Comparison of ENCODE assay signal across 12 cellular contexts in genomic region chr11:12050470-12050891, GRCh38. TPM values are rescaled to one million over a fixed set of nuclear protein-coding genes. Genes with fewer than 3 reads are reported as not detected.
DNase-seq lines count a peak whose midpoint lies in the region; ATAC-seq and TF ChIP-seq lines count a peak whose summit lies in the region.
"Had no signal": no experiment of that assay in that cellular context is flagged by ENCODE, and none has a peak within 500 bp of the region (broad histone marks: within the 10 kb centered on the region; RNA-seq: fewer than 3 reads in every experiment).

No MANE protein-coding gene starts in this region.

- no peaks in the 10 kb centered on the region for H3K9me3 Mint-ChIP-seq in activated CD8-positive, alpha-beta T cell treated with anti-CD3 and anti-CD28 coated beads for 36 hours
- H3K9me3 Mint-ChIP-seq: activated naive CD4-positive, alpha-beta T cell treated with anti-CD3 and anti-CD28 coated beads for 36 hours; natural killer cell treated with Interleukin-12 subunit alpha and Interleukin-12 subunit beta and Interleukin-15 and Interleukin-18, amount 100 ng/mL, for 72 hours had no signal

- H3K27ac Mint-ChIP-seq in activated CD8-positive, alpha-beta T cell treated with anti-CD3 and anti-CD28 coated beads for 36 hours = no peak overlapping the region
- H3K27ac Mint-ChIP-seq: activated naive CD4-positive, alpha-beta T cell treated with anti-CD3 and anti-CD28 coated beads for 36 hours; natural killer cell treated with Interleukin-12 subunit alpha and Interleukin-12 subunit beta and Interleukin-15 and Interleukin-18, amount 100 ng/mL, for 72 hours had no signal

- no peak overlapping the region for H3K4me3 Mint-ChIP-seq in activated CD8-positive, alpha-beta T cell treated with anti-CD3 and anti-CD28 coated beads for 36 hours
- H3K4me3 Mint-ChIP-seq: activated naive CD4-positive, alpha-beta T cell treated with anti-CD3 and anti-CD28 coated beads for 36 hours; natural killer cell treated with Interleukin-12 subunit alpha and Interleukin-12 subunit beta and Interleukin-15 and Interleukin-18, amount 100 ng/mL, for 72 hours had no signal

- peaks cover 0 to 33% (median 13%) of the 10 kb centered on the region in 12 donors for H3K4me1 ChIP-seq in heart left ventricle
- H3K4me1 ChIP-seq in body of pancreas = peaks cover 22% of the 10 kb centered on the region
- H3K4me1 ChIP-seq in right lobe of liver = peaks cover 0 to 49% (median 20%) of the 10 kb centered on the region in 4 donors
- peaks cover 0 to 3% of the 10 kb centered on the region in 2 donors for H3K4me1 ChIP-seq in aorta (ENCODE audit: control insufficient read depth in 1 of 2, insufficient read depth in 2 of 2, low read length in 2 of 2)
- H3K4me1 ChIP-seq in transverse colon = peaks cover 0 to 15% (median 5%) of the 10 kb centered on the region in 4 donors

- no peak for TF ChIP-seq POLR2A in heart left ventricle (IDR thresholded peaks at IDR 0.05)
- no peak for TF ChIP-seq POLR2A in body of pancreas (IDR thresholded peaks at IDR 0.05)
- TF ChIP-seq POLR2A in right lobe of liver (IDR thresholded peaks at IDR 0.05) = no peak
- TF ChIP-seq POLR2A in transverse colon (IDR thresholded peaks at IDR 0.05) = no peak

- TF ChIP-seq CTCF in heart left ventricle (IDR thresholded peaks at IDR 0.05) (no peak), body of pancreas (IDR thresholded peaks at IDR 0.05) (no peak), right lobe of liver (IDR thresholded peaks at IDR 0.05) (no peak), transverse colon (IDR thresholded peaks at IDR 0.05) (no peak)
- no peak for TF ChIP-seq CTCF in activated CD8-positive, alpha-beta T cell treated with anti-CD3 and anti-CD28 coated beads for 36 hours (IDR thresholded peaks at IDR 0.05)

- H3K9me3 ChIP-seq in heart left ventricle (peaks cover 0 to 2% (median 0%) of the 10 kb centered on the region in 12 donors), body of pancreas (peaks cover 0 to 4% (median 0%) of the 10 kb centered on the region in 3 donors), right lobe of liver (no peaks in the 10 kb centered on the region), aorta (ENCODE audit: control insufficient read depth, low read length) (no peaks in the 10 kb centered on the region), transverse colon (no peaks in the 10 kb centered on the region)

- TF ChIP-seq EP300 in transverse colon (IDR thresholded peaks at IDR 0.05; ENCODE audit: low read depth) = no peak

- peaks cover 4% of the 10 kb centered on the region for H3K4me1 Mint-ChIP-seq in activated CD8-positive, alpha-beta T cell treated with anti-CD3 and anti-CD28 coated beads for 36 hours (ENCODE audit: low read depth)

- H3K27ac ChIP-seq in heart left ventricle (no peak overlapping the region), body of pancreas (peak overlapping the region; percentile 25 to 69 (median 46)), right lobe of liver (peak overlapping the region; percentile 59 to 90 (median 76)), aorta (ENCODE audit: low read depth in 1 of 2, low read length in 2 of 2) (peak overlapping the region in 1 of 2 donors; percentile 56), transverse colon (no peak overlapping the region)

- ATAC-seq in left cardiac atrium (peak; percentile 4 to 26), heart left ventricle (no peak), body of pancreas (peak; percentile 45), right lobe of liver (peak; percentile 68 to 79 (median 74)), aorta (ENCODE audit: low FRiP score) (peak; percentile 4), GM21367 (IDR thresholded peaks at IDR 0.05; ENCODE audit: unreplicated experiment) (no peak)
- no peak for ATAC-seq in activated CD8-positive, alpha-beta T cell treated with anti-CD3 and anti-CD28 coated beads for 36 hours
- ATAC-seq: natural killer cell treated with Interleukin-12 subunit alpha and Interleukin-12 subunit beta and Interleukin-15 and Interleukin-18, amount 100 ng/mL, for 72 hours had no signal

- DNase-seq in left cardiac atrium (no peak), heart left ventricle (no peak), body of pancreas (peak in 3 of 4 donors; percentile 44 to 72 (median 60)), right lobe of liver (peak; percentile 53 to 87 (median 77)), aorta (no peak), transverse colon (no peak)
- DNase-seq in activated CD8-positive, alpha-beta T cell treated with anti-CD3 and anti-CD28 coated beads for 36 hours = no peak
- DNase-seq: activated naive CD4-positive, alpha-beta T cell treated with anti-CD3 and anti-CD28 coated beads for 36 hours; kidney glomerular epithelial cell; MM.1S had no signal

- POLR2A ChIA-PET in activated CD8-positive, alpha-beta T cell treated with anti-CD3 and anti-CD28 coated beads for 36 hours (lab: Charles Lee) = no interaction called here

- no peaks in the 10 kb centered on the region for H3K36me3 Mint-ChIP-seq in activated CD8-positive, alpha-beta T cell treated with anti-CD3 and anti-CD28 coated beads for 36 hours (ENCODE audit: low read depth)
- H3K36me3 Mint-ChIP-seq: natural killer cell treated with Interleukin-12 subunit alpha and Interleukin-12 subunit beta and Interleukin-15 and Interleukin-18, amount 100 ng/mL, for 72 hours had no signal

- H3K27me3 ChIP-seq in heart left ventricle = no peaks in the 10 kb centered on the region
- no peaks in the 10 kb centered on the region for H3K27me3 ChIP-seq in body of pancreas
- H3K27me3 ChIP-seq in right lobe of liver = no peaks in the 10 kb centered on the region
- H3K27me3 ChIP-seq in aorta (ENCODE audit: control insufficient read depth in 1 of 2, insufficient read depth in 2 of 2, low read length in 1 of 2) = no peaks in the 10 kb centered on the region
- H3K27me3 ChIP-seq in transverse colon = no peaks in the 10 kb centered on the region

- CTCF ChIA-PET in activated CD8-positive, alpha-beta T cell treated with anti-CD3 and anti-CD28 coated beads for 36 hours (lab: Charles Lee) = interaction anchor here (1.1 to 7.3 kb wide), 7 partner anchors 36 to 242 kb away, joined by 3 to 75 read pairs (median 3); no protein-coding TSS in a partner anchor

- WGBS in heart left ventricle, 4 donors = 52 to 79% (median 59%) methylated on average over 5 of the region's 5 CpGs
- 22% methylated on average over 5 of the region's 5 CpGs for WGBS in body of pancreas, 2 donors
- WGBS in right lobe of liver (ENCODE audit: insufficient coverage, low coverage, low lambda C conversion rate, missing lambda C conversion rate) = 20% methylated on average over 5 of the region's 5 CpGs
- WGBS in aorta, 2 donors = 1 to 6% methylated on average over 5 of the region's 5 CpGs
- 53 to 65% methylated on average over 2 to 5 of the region's 5 CpGs for WGBS in transverse colon (ENCODE audit: low coverage in 1 of 2), 2 donors

- H3K4me3 ChIP-seq in heart left ventricle = no peak overlapping the region
- H3K4me3 ChIP-seq in body of pancreas = no peak overlapping the region
- H3K4me3 ChIP-seq in right lobe of liver = no peak overlapping the region
- no peak overlapping the region for H3K4me3 ChIP-seq in aorta (ENCODE audit: low read length in 2 of 2)
- no peak overlapping the region for H3K4me3 ChIP-seq in transverse colon

- H3K36me3 ChIP-seq in heart left ventricle (no peaks in the 10 kb centered on the region), body of pancreas (replicated peaks in 1 of 2; ENCODE audit: insufficient read depth in 1 of 2, low read depth in 2 of 2) (no peaks in the 10 kb centered on the region), right lobe of liver (no peaks in the 10 kb centered on the region), aorta (ENCODE audit: control insufficient read depth in 1 of 2, insufficient read depth in 2 of 2, low read length in 1 of 2) (no peaks in the 10 kb centered on the region), transverse colon (no peaks in the 10 kb centered on the region)

- peaks cover 2% of the 10 kb centered on the region for H3K27me3 Mint-ChIP-seq in activated CD8-positive, alpha-beta T cell treated with anti-CD3 and anti-CD28 coated beads for 36 hours

- intact Hi-C loops in left cardiac atrium (cut with DNase I) (no loop called here), heart left ventricle (cut with DNase I) (loop anchor here in 3 of 10 donors (5.0 kb wide), 1 partner anchor 37 kb away; no protein-coding TSS in a partner anchor), body of pancreas (cut with DNase I) (no loop called here), right lobe of liver (cut with DNase I) (loop anchor here in 1 of 2 donors (5.0 kb wide), 1 partner anchor 182 kb away; no protein-coding TSS in a partner anchor), aorta (cut with DNase I) (loop anchor here in 1 of 2 donors (5.0 kb wide), 1 partner anchor 187 kb away; no protein-coding TSS in a partner anchor), transverse colon (cut with DNase I; ENCODE audit: low total_unique reads) (no loop called here)
- intact Hi-C loops in activated CD8-positive, alpha-beta T cell treated with anti-CD3 and anti-CD28 coated beads for 36 hours (cut with micrococcal nuclease) = no loop called here

- in situ Hi-C loops in transverse colon (cut with MboI; ENCODE audit: low pct_ligation_motif_present in 1 of 4, low pct_unique_long_range_greater_than_20kb in 1 of 4, low sequenced_read_pairs in 3 of 4) = loop anchor here in 3 of 4 donors (25.0 kb wide), 1 partner anchor 187 kb away; no protein-coding TSS in a partner anchor

RNA-seq across cellular contexts. Expression of gene DKK3, which starts 42.1 kb away (rescaled TPM):
- total RNA-seq in left cardiac atrium = 1,000 to 10,000 TPM; 1,563 to 1,610 TPM
- total RNA-seq in heart left ventricle = 100 to 1,000 TPM; 405 to 851 (median 724) TPM
- polyA plus RNA-seq in heart left ventricle = 100 to 1,000 TPM; 117 to 396 TPM
- 10 to 100 TPM; 14.5 to 25.9 TPM for total RNA-seq in body of pancreas
- 10 to 100 TPM in 2 of 6 experiments, 1 to 10 TPM in 4; 3.0 to 16.9 (median 5.5) TPM for total RNA-seq in right lobe of liver
- total RNA-seq in aorta = 100 to 1,000 TPM; 250 to 313 TPM
- 100 to 1,000 TPM; 471 to 938 TPM for polyA plus RNA-seq in aorta
- total RNA-seq in transverse colon = 100 to 1,000 TPM in 1 of 4 donors, 10 to 100 TPM in 3; 27.2 to 181 (median 40.1) TPM
- total RNA-seq in activated CD8-positive, alpha-beta T cell treated with anti-CD3 and anti-CD28 coated beads for 36 hours = not detected
- total RNA-seq: activated naive CD4-positive, alpha-beta T cell treated with anti-CD3 and anti-CD28 coated beads for 36 hours; natural killer cell treated with Interleukin-12 subunit alpha and Interleukin-12 subunit beta and Interleukin-15 and Interleukin-18, amount 100 ng/mL, for 72 hours had no signal

RNA-seq across cellular contexts. Expression of gene MICAL2, which starts 59.9 kb away (rescaled TPM):
- 100 to 1,000 TPM in 1 of 2 donors, 10 to 100 TPM in 1; 74.5 to 128 TPM for total RNA-seq in left cardiac atrium
- 100 to 1,000 TPM in 2 of 9 donors, 10 to 100 TPM in 7; 48.2 to 110 (median 87.8) TPM for total RNA-seq in heart left ventricle
- 10 to 100 TPM; 37.6 to 86.4 TPM for polyA plus RNA-seq in heart left ventricle
- 10 to 100 TPM; 16.6 to 24.4 TPM for total RNA-seq in body of pancreas
- 10 to 100 TPM; 17.0 to 50.7 (median 35.9) TPM for total RNA-seq in right lobe of liver
- 100 to 1,000 TPM; 315 to 605 TPM for total RNA-seq in aorta
- 100 to 1,000 TPM in 1 of 2 donors, 10 to 100 TPM in 1; 87.7 to 245 TPM for polyA plus RNA-seq in aorta
- total RNA-seq in transverse colon = 100 to 1,000 TPM; 309 to 483 (median 316) TPM
- 100 to 1,000 TPM in 1 of 2 experiments, 10 to 100 TPM in 1; 99.8 to 105 TPM for total RNA-seq in activated CD8-positive, alpha-beta T cell treated with anti-CD3 and anti-CD28 coated beads for 36 hours

Comparison
In these comparisons a context has a peak if more than half of its experiments do, and no peak if none do; other contexts are left out.
1. ATAC-seq: peak in left cardiac atrium (2 of 2), body of pancreas (single experiment), right lobe of liver (4 of 4) and aorta (single experiment); none in heart left ventricle (0 of 4), activated CD8-positive, alpha-beta T cell treated with anti-CD3 and anti-CD28 coated beads for 36 hours (single experiment) and GM21367 (single experiment).
2. DNase-seq: peak in body of pancreas (3 of 4) and right lobe of liver (3 of 3); none in left cardiac atrium (single experiment), heart left ventricle (0 of 5), aorta (0 of 2), transverse colon (single experiment) and activated CD8-positive, alpha-beta T cell treated with anti-CD3 and anti-CD28 coated beads for 36 hours (single experiment).
3. H3K27ac ChIP-seq: peak in body of pancreas (4 of 4) and right lobe of liver (3 of 3); none in heart left ventricle (0 of 12) and transverse colon (0 of 4).